In genomic region chr22:23036684-23037428, GRCh38 we compare ENCODE assay signal across 10 cellular contexts. TPM values are rescaled to one million over a fixed set of nuclear protein-coding genes. Genes with fewer than 3 reads are reported as not detected.
DNase-seq lines count a peak whose midpoint lies in the region; ATAC-seq and TF ChIP-seq lines count a peak whose summit lies in the region.
"Had no signal": no experiment of that assay in that cellular context is flagged by ENCODE, and none has a peak within 500 bp of the region (broad histone marks: within the 10 kb centered on the region; RNA-seq: fewer than 3 reads in every experiment).

No MANE protein-coding gene starts in this region.

- no peaks in the 10 kb centered on the region for H3K27me3 ChIP-seq in right lobe of liver
- H3K27me3 ChIP-seq: upper lobe of left lung had no signal

- DNase-seq in COLO668 (lab: John Stamatoyannopoulos, UW; ENCODE audit: unreplicated experiment) (peak; percentile 21), SKM-1 treated with dmso at 0.1 percent for 144 hours (lab: John Stamatoyannopoulos, UW; ENCODE audit: unreplicated experiment) (peak; percentile 33), right lobe of liver (no peak), NCI-H128 (lab: John Stamatoyannopoulos, UW; ENCODE audit: unreplicated experiment) (no peak), activated gamma-delta T cell treated with Interleukin-2 at 50 U/mL for 16 hours (no peak)
- DNase-seq: upper lobe of left lung had no signal

- peak; percentile 20 to 78 (median 46) for ATAC-seq in right lobe of liver
- no peak for ATAC-seq in HG02610 (IDR thresholded peaks at IDR 0.05; ENCODE audit: unreplicated experiment)
- no peak for ATAC-seq in HG03354 (IDR thresholded peaks at IDR 0.05; ENCODE audit: poor library complexity, severe bottlenecking, unreplicated experiment)
- ATAC-seq: HCT116 had no signal

- no peak for TF ChIP-seq POLR2A in right lobe of liver (IDR thresholded peaks at IDR 0.05)

- H3K4me1 ChIP-seq in HEK293 (ENCODE audit: control insufficient read depth, insufficient read depth, low read length) (no peaks in the 10 kb centered on the region), right lobe of liver (no peaks in the 10 kb centered on the region)
- H3K4me1 ChIP-seq: upper lobe of left lung had no signal

- POLR2A ChIA-PET in HEK293 (lab: Yijun Ruan, JAX), result interaction anchor here (0.8 kb wide), 1 partner anchor 33 kb away, joined by 3 read pairs; the partner anchor contains the start of gene GNAZ

- intact Hi-C loops in right lobe of liver (cut with DNase I), result no loop called here

- H3K9me3 ChIP-seq in HEK293 (ENCODE audit: control insufficient read depth, insufficient read depth, low read depth, low read length), result no peaks in the 10 kb centered on the region
- H3K9me3 ChIP-seq in right lobe of liver, result no peaks in the 10 kb centered on the region
- H3K9me3 ChIP-seq: upper lobe of left lung had no signal

- TF ChIP-seq CTCF in HEK293 (tag by site-specific recombination; IDR thresholded peaks at IDR 0.05) (no peak), right lobe of liver (IDR thresholded peaks at IDR 0.05) (no peak)

- CTCF ChIA-PET in HEK293 (lab: Yijun Ruan, JAX), result interaction anchor here (0.5 to 1.6 kb wide), 2 partner anchors 13 to 77 kb away, joined by 3 to 6 read pairs; no protein-coding TSS in a partner anchor

- H3K4me3 ChIP-seq in HEK293 (ENCODE audit: low read depth, low read length), result no peak overlapping the region
- H3K4me3 ChIP-seq in right lobe of liver, result no peak overlapping the region
- H3K4me3 ChIP-seq: upper lobe of left lung had no signal

- no peaks in the 10 kb centered on the region for H3K36me3 ChIP-seq in HEK293 (ENCODE audit: control insufficient read depth in 2 of 2, insufficient read depth in 1 of 2, low read length in 2 of 2)
- H3K36me3 ChIP-seq in right lobe of liver, result no peaks in the 10 kb centered on the region
- H3K36me3 ChIP-seq: upper lobe of left lung had no signal

- no peak overlapping the region for H3K27ac ChIP-seq in HEK293 (ENCODE audit: extremely low read depth, low read depth, low read length)
- no peak overlapping the region for H3K27ac ChIP-seq in right lobe of liver
- H3K27ac ChIP-seq: upper lobe of left lung had no signal

- WGBS in right lobe of liver (ENCODE audit: insufficient coverage, low coverage, low lambda C conversion rate, missing lambda C conversion rate), result 57% methylated on average over 5 of the region's 6 CpGs

TF ChIP-seq in HEK293, 187 proteins besides CTCF, POLR2A, EP300 and RAD21 (continues in another document):
- TF ChIP-seq, protein P1, sequence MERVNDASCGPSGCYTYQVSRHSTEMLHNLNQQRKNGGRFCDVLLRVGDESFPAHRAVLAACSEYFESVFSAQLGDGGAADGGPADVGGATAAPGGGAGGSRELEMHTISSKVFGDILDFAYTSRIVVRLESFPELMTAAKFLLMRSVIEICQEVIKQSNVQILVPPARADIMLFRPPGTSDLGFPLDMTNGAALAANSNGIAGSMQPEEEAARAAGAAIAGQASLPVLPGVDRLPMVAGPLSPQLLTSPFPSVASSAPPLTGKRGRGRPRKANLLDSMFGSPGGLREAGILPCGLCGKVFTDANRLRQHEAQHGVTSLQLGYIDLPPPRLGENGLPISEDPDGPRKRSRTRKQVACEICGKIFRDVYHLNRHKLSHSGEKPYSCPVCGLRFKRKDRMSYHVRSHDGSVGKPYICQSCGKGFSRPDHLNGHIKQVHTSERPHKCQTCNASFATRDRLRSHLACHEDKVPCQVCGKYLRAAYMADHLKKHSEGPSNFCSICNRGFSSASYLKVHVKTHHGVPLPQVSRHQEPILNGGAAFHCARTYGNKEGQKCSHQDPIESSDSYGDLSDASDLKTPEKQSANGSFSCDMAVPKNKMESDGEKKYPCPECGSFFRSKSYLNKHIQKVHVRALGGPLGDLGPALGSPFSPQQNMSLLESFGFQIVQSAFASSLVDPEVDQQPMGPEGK (tag by site-specific recombination; IDR thresholded peaks at IDR 0.05), result no peak
- TF ChIP-seq ZNF707 (tag by site-specific recombination; IDR thresholded peaks at IDR 0.05), result no peak
- TF ChIP-seq ZNF560 (tag by site-specific recombination; IDR thresholded peaks at IDR 0.05; ENCODE audit: borderline replicate concordance), result no peak
- no peak for TF ChIP-seq ZNF248 (tag by site-specific recombination; IDR thresholded peaks at IDR 0.05)
- TF ChIP-seq, protein P2, sequence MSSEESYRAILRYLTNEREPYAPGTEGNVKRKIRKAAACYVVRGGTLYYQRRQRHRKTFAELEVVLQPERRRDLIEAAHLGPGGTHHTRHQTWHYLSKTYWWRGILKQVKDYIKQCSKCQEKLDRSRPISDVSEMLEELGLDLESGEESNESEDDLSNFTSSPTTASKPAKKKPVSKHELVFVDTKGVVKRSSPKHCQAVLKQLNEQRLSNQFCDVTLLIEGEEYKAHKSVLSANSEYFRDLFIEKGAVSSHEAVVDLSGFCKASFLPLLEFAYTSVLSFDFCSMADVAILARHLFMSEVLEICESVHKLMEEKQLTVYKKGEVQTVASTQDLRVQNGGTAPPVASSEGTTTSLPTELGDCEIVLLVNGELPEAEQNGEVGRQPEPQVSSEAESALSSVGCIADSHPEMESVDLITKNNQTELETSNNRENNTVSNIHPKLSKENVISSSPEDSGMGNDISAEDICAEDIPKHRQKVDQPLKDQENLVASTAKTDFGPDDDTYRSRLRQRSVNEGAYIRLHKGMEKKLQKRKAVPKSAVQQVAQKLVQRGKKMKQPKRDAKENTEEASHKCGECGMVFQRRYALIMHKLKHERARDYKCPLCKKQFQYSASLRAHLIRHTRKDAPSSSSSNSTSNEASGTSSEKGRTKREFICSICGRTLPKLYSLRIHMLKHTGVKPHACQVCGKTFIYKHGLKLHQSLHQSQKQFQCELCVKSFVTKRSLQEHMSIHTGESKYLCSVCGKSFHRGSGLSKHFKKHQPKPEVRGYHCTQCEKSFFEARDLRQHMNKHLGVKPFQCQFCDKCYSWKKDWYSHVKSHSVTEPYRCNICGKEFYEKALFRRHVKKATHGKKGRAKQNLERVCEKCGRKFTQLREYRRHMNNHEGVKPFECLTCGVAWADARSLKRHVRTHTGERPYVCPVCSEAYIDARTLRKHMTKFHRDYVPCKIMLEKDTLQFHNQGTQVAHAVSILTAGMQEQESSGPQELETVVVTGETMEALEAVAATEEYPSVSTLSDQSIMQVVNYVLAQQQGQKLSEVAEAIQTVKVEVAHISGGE (tag by site-specific recombination; conservative IDR thresholded peaks at IDR 0.05; ENCODE audit: low read depth), result no peak
- peak; percentile 46; the same call in 1 of the 2 replicates for TF ChIP-seq SP7 (tag by site-specific recombination; IDR thresholded peaks at IDR 0.05)
- TF ChIP-seq, protein P3, sequence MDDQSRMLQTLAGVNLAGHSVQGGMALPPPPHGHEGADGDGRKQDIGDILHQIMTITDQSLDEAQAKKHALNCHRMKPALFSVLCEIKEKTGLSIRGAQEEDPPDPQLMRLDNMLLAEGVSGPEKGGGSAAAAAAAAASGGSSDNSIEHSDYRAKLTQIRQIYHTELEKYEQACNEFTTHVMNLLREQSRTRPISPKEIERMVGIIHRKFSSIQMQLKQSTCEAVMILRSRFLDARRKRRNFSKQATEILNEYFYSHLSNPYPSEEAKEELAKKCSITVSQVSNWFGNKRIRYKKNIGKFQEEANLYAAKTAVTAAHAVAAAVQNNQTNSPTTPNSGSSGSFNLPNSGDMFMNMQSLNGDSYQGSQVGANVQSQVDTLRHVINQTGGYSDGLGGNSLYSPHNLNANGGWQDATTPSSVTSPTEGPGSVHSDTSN (CRISPR knock-in tag; IDR thresholded peaks at IDR 0.05), result no peak
- TF ChIP-seq, protein P4, sequence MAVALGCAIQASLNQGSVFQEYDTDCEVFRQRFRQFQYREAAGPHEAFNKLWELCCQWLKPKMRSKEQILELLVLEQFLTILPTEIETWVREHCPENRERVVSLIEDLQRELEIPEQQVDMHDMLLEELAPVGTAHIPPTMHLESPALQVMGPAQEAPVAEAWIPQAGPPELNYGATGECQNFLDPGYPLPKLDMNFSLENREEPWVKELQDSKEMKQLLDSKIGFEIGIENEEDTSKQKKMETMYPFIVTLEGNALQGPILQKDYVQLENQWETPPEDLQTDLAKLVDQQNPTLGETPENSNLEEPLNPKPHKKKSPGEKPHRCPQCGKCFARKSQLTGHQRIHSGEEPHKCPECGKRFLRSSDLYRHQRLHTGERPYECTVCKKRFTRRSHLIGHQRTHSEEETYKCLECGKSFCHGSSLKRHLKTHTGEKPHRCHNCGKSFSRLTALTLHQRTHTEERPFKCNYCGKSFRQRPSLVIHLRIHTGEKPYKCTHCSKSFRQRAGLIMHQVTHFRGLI (tag by site-specific recombination; IDR thresholded peaks at IDR 0.05), result peak; percentile 18; the same call in 1 of the 2 replicates
- TF ChIP-seq, protein P5, sequence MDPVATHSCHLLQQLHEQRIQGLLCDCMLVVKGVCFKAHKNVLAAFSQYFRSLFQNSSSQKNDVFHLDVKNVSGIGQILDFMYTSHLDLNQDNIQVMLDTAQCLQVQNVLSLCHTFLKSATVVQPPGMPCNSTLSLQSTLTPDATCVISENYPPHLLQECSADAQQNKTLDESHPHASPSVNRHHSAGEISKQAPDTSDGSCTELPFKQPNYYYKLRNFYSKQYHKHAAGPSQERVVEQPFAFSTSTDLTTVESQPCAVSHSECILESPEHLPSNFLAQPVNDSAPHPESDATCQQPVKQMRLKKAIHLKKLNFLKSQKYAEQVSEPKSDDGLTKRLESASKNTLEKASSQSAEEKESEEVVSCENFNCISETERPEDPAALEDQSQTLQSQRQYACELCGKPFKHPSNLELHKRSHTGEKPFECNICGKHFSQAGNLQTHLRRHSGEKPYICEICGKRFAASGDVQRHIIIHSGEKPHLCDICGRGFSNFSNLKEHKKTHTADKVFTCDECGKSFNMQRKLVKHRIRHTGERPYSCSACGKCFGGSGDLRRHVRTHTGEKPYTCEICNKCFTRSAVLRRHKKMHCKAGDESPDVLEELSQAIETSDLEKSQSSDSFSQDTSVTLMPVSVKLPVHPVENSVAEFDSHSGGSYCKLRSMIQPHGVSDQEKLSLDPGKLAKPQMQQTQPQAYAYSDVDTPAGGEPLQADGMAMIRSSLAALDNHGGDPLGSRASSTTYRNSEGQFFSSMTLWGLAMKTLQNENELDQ (tag by site-specific recombination; IDR thresholded peaks at IDR 0.05; ENCODE audit: low read depth), result no peak
- TF ChIP-seq, protein P6, sequence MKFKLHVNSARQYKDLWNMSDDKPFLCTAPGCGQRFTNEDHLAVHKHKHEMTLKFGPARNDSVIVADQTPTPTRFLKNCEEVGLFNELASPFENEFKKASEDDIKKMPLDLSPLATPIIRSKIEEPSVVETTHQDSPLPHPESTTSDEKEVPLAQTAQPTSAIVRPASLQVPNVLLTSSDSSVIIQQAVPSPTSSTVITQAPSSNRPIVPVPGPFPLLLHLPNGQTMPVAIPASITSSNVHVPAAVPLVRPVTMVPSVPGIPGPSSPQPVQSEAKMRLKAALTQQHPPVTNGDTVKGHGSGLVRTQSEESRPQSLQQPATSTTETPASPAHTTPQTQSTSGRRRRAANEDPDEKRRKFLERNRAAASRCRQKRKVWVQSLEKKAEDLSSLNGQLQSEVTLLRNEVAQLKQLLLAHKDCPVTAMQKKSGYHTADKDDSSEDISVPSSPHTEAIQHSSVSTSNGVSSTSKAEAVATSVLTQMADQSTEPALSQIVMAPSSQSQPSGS (tag by site-specific recombination; IDR thresholded peaks at IDR 0.05; ENCODE audit: low read depth), result peak; percentile 53
- TF ChIP-seq OSR2 (tag by site-specific recombination; IDR thresholded peaks at IDR 0.05), result no peak

RNA-seq across cellular contexts. Expression of gene GNAZ, which starts 33.5 kb away (rescaled TPM):
- total RNA-seq in right lobe of liver, result 1 to 10 TPM in 2 of 6 experiments, under 1 TPM in 4; 0.15 to 1.5 (median 0.53) TPM

Comparison
In these comparisons a context has a peak if more than half of its experiments do, and no peak if none do; other contexts are left out.
1. DNase-seq: peak in COLO668 (single experiment) and SKM-1 treated with dmso at 0.1 percent for 144 hours (single experiment); none in right lobe of liver (0 of 3), NCI-H128 (single experiment) and activated gamma-delta T cell treated with Interleukin-2 at 50 U/mL for 16 hours (single experiment).
2. ATAC-seq: peak in right lobe of liver (4 of 4); none in HG02610 (single experiment) and HG03354 (single experiment).